In genomic region chr5:65481635-65482271, GRCh38 we compare ENCODE assay signal across 8 cellular contexts. TPM values are rescaled to one million over a fixed set of nuclear protein-coding genes. Genes with fewer than 3 reads are reported as not detected.
A peak's percentile ranks its signal among the peaks of the same experiment; 100 is the strongest.
DNase-seq lines count a peak whose midpoint lies in the region; ATAC-seq, FAIRE-seq and TF ChIP-seq lines count a peak whose summit lies in the region.

TSS of gene ADAMTS6 (minus strand) at chr5:65481920. CDS start at chr5:65473673, 8,247 bp downstream.

- H2AFZ ChIP-seq in keratinocyte (ENCODE audit: control insufficient read depth, low read length): peak within 1 kb of the TSS; percentile 92

- H3K4me1 ChIP-seq in keratinocyte (ENCODE audit: control insufficient read depth, extremely low read depth, insufficient read depth, low read length): peaks cover 15% of the 10 kb centered on the region

- no peaks in the 10 kb centered on the region for H3K27me3 ChIP-seq in keratinocyte (ENCODE audit: control insufficient read depth, extremely low read depth, insufficient read depth, low read length)

- peak within 1 kb of the TSS; percentile 43 to 98 (median 97) for H3K4me3 ChIP-seq in keratinocyte (ENCODE audit: control insufficient read depth in 2 of 3, extremely low read depth in 1 of 3, insufficient read depth in 2 of 3, low read depth in 1 of 3, low read length in 3 of 3)

- FAIRE-seq in keratinocyte (lab: Jason Lieb, UNC): peak; percentile 80

- peak within 1 kb of the TSS; percentile 78 for H3K9ac ChIP-seq in keratinocyte (ENCODE audit: control insufficient read depth, extremely low read depth, insufficient read depth, low read length)

- peak; percentile 76 for DNase-seq in NK-92 treated with Interleukin-12 subunit alpha and Interleukin-12 subunit beta, amount 100 ng/mL, for 24 hours (lab: John Stamatoyannopoulos, UW)
- DNase-seq in NK-92 (lab: John Stamatoyannopoulos, UW; ENCODE audit: unreplicated experiment): no peak
- peak; percentile 50 for DNase-seq in NCI-H2196 (lab: John Stamatoyannopoulos, UW; ENCODE audit: unreplicated experiment)
- peak; percentile 71 for DNase-seq in activated CD4-positive, CD25-positive, alpha-beta regulatory T cell treated with anti-CD3 and anti-CD28 coated beads, Interleukin-2, amount 50 U/mL, for 72 hours
- DNase-seq in cerebellum (ENCODE audit: low spot score): peak; percentile 3
- peak; percentile 62 for DNase-seq in keratinocyte (ENCODE audit: low read depth, low spot score)
- DNase-seq in stimulated activated CD4-positive, alpha-beta T cell treated with anti-CD3 and anti-CD28 coated beads, Interleukin-12 subunit alpha, Interleukin-12 subunit beta, amount 100 ng/mL, for 48 hours (ENCODE audit: low read depth in 2 of 3, low spot score in 1 of 3): peak; percentile 62 to 75 (median 68)

- no peak for TF ChIP-seq CTCF in keratinocyte (optimal IDR thresholded peaks at IDR 0.05 in 1 of 3, IDR thresholded peaks at IDR 0.05 in 1 of 3, conservative IDR thresholded peaks at IDR 0.05 in 1 of 3; ENCODE audit: extremely low read depth in 1 of 3, insufficient read depth in 2 of 3, low read length in 3 of 3)

- H3K9me3 ChIP-seq in keratinocyte (ENCODE audit: control insufficient read depth, low read depth, low read length): no peaks in the 10 kb centered on the region

- H3K36me3 ChIP-seq in keratinocyte (ENCODE audit: control insufficient read depth in 2 of 2, extremely low read depth in 1 of 2, insufficient read depth in 2 of 2, low read length in 2 of 2): no peaks in the 10 kb centered on the region

- peak; percentile 80 for ATAC-seq in HG02973 (IDR thresholded peaks at IDR 0.05; ENCODE audit: unreplicated experiment)

- H3K27ac ChIP-seq in keratinocyte (ENCODE audit: control insufficient read depth, insufficient read depth, low read length): peak within 1 kb of the TSS; percentile 83

- no peaks in the 10 kb centered on the region for H3K9me1 ChIP-seq in keratinocyte (ENCODE audit: control insufficient read depth, extremely low read depth, insufficient read depth, low read length)

- dilution Hi-C loops in keratinocyte (cut with MboI; ENCODE audit: extremely low pct_ligation_motif_present, low sequenced_read_pairs): no loop called here

- peaks cover 40% of the 10 kb centered on the region for H3K79me2 ChIP-seq in keratinocyte (ENCODE audit: control insufficient read depth, insufficient read depth, low read length)

- no peaks in the 10 kb centered on the region for H4K20me1 ChIP-seq in keratinocyte (ENCODE audit: control insufficient read depth, extremely low read depth, insufficient read depth, low read length)

- peak within 1 kb of the TSS; percentile 87 for H3K4me2 ChIP-seq in keratinocyte (ENCODE audit: control insufficient read depth, extremely low read depth, insufficient read depth, low read depth, low read length)

RNA-seq across cellular contexts. Expression of gene ADAMTS6, which starts in this region (rescaled TPM):
- 62.3 TPM for total RNA-seq in cerebellum
- polyA plus RNA-seq in keratinocyte: 6.7 to 14.7 TPM (median 10.9 TPM) in 3 replicates
- polyA plus RNA-seq in keratinocyte (2011; ENCODE audit: low read depth): 0.35 TPM
- polyA plus RNA-seq in keratinocyte (2011; cell fraction: cytosol; rRNA removed): 3.0 and 4.4 TPM in 2 replicates
- 20.0 TPM in 2 replicates for polyA plus RNA-seq in keratinocyte (2011; cell fraction: nucleus; rRNA removed)
- 0.11 and 8.3 TPM in 2 replicates for polyA plus RNA-seq in keratinocyte (2012; ENCODE audit: low replicate concordance)
- polyA minus RNA-seq in keratinocyte: 20.5 to 80.1 TPM (median 34.7 TPM) in 3 replicates
- polyA minus RNA-seq in keratinocyte (2011; cell fraction: cytosol; rRNA and poly(A)+ RNA removed): 16.1 TPM
- polyA minus RNA-seq in keratinocyte (2011; cell fraction: nucleus; rRNA and poly(A)+ RNA removed): 26.5 and 55.1 TPM in 2 replicates
